Comparison of ENCODE assay signal across 13 cellular contexts in genomic region chr2:212968284-212969081, GRCh38.
DNase-seq lines count a peak whose midpoint lies in the region; ATAC-seq and TF ChIP-seq lines count a peak whose summit lies in the region.
"Had no signal": no experiment of that assay in that cellular context is flagged by ENCODE, and none has a peak within 500 bp of the region (broad histone marks: within the 10 kb centered on the region; RNA-seq: fewer than 3 reads in every experiment).

No MANE protein-coding gene starts in this region.

- intact Hi-C loops in Right ventricle myocardium inferior (cut with DNase I): no loop called here

- no peaks in the 10 kb centered on the region for H3K27me3 Mint-ChIP-seq in endodermal cell (ENCODE audit: insufficient read depth)

- no peak for TF ChIP-seq CTCF in choroid plexus epithelial cell (conservative IDR thresholded peaks at IDR 0.05; ENCODE audit: low read depth, low read length)
- TF ChIP-seq CTCF in endodermal cell (conservative IDR thresholded peaks at IDR 0.05): no peak

- H3K27me3 ChIP-seq in endodermal cell (ENCODE audit: control insufficient read depth, insufficient read depth, low read length, poor library complexity, severe bottlenecking): no peaks in the 10 kb centered on the region
- H3K27me3 ChIP-seq: adrenal gland, ovary had no signal

- H3K27ac Mint-ChIP-seq in endodermal cell: no peak overlapping the region

- no peaks in the 10 kb centered on the region for H3K9me3 Mint-ChIP-seq in endodermal cell

- ATAC-seq in GM19395 (IDR thresholded peaks at IDR 0.05; ENCODE audit: unreplicated experiment) (peak; percentile 83), HG03196 (IDR thresholded peaks at IDR 0.05; ENCODE audit: unreplicated experiment) (peak; percentile 53), Right ventricle myocardium inferior (no peak)

- H3K9ac ChIP-seq in endodermal cell (ENCODE audit: extremely low read depth, low read length, poor library complexity, severe bottlenecking): no peak overlapping the region

- no peaks in the 10 kb centered on the region for H3K9me3 ChIP-seq in endodermal cell (ENCODE audit: control insufficient read depth, low read length)
- H3K9me3 ChIP-seq: adrenal gland, ovary had no signal

- H3K4me1 Mint-ChIP-seq in endodermal cell: peaks cover 8% of the 10 kb centered on the region

- no peaks in the 10 kb centered on the region for H3K36me3 ChIP-seq in endodermal cell (ENCODE audit: control insufficient read depth, insufficient read depth, low read length)
- H3K36me3 ChIP-seq: adrenal gland, ovary had no signal

- H3K36me3 Mint-ChIP-seq in endodermal cell (ENCODE audit: low read depth): no peaks in the 10 kb centered on the region

- no peak overlapping the region for H3K4me3 ChIP-seq in choroid plexus epithelial cell (ENCODE audit: low read depth, low read length)
- H3K4me3 ChIP-seq in endodermal cell (ENCODE audit: low read length): no peak overlapping the region
- H3K4me3 ChIP-seq: adrenal gland, ovary had no signal

- peak; percentile 52 for DNase-seq in ELR (ENCODE audit: low read depth)
- peak; percentile 46 for DNase-seq in choroid plexus epithelial cell (ENCODE audit: low read depth)
- DNase-seq in Right ventricle myocardium inferior (ENCODE audit: missing footprints): no peak
- DNase-seq in endodermal cell: no peak
- no peak for DNase-seq in DMS53 (lab: John Stamatoyannopoulos, UW)
- no peak for DNase-seq in pons (ENCODE audit: low spot score)
- DNase-seq: adrenal gland, left cardiac atrium, NCI-H1417 treated with DMSO at 0.1 percent for 48 hours, ovary had no signal

- no peaks in the 10 kb centered on the region for H3K4me1 ChIP-seq in endodermal cell (ENCODE audit: control insufficient read depth, insufficient read depth, low read length)
- H3K4me1 ChIP-seq: adrenal gland had no signal

- H3K4me3 Mint-ChIP-seq in endodermal cell: no peak overlapping the region

- no peak overlapping the region for H3K27ac ChIP-seq in endodermal cell (ENCODE audit: low read depth, low read length)
- H3K27ac ChIP-seq: adrenal gland, C4-2B, ovary had no signal

- 94 to 97% methylated on average over 3 to 4 of the region's 4 CpGs for WGBS in endodermal cell (ENCODE audit: insufficient coverage in 1 of 2, insufficient read length in 1 of 2), 2 experiments

Comparison
In these comparisons a context has a peak if more than half of its experiments do, and no peak if none do; other contexts are left out.
1. DNase-seq: peak in ELR (single experiment) and choroid plexus epithelial cell (single experiment); none in Right ventricle myocardium inferior (single experiment), endodermal cell (single experiment), DMS53 (single experiment) and pons (single experiment).